11 cellular contexts compared by ENCODE assay signal in genomic region chr18:62281684-62282083, GRCh38. TPM values are rescaled to one million over a fixed set of nuclear protein-coding genes. Genes with fewer than 3 reads are reported as not detected.
DNase-seq lines count a peak whose midpoint lies in the region; ATAC-seq and TF ChIP-seq lines count a peak whose summit lies in the region.
"Had no signal": no experiment of that assay in that cellular context is flagged by ENCODE, and none has a peak within 500 bp of the region (broad histone marks: within the 10 kb centered on the region; RNA-seq: fewer than 3 reads in every experiment).

No MANE protein-coding gene starts in this region.

- intact Hi-C loops in activated naive CD4-positive, alpha-beta T cell treated with anti-CD3 and anti-CD28 coated beads for 36 hours (cut with micrococcal nuclease), result loop anchor here (1.0 to 5.0 kb wide), 11 partner anchors 8 to 564 kb away; partner anchors contain the start of genes PIGN, RELCH and TNFRSF11A

- no peak overlapping the region for H3K4me3 ChIP-seq in fibroblast of pulmonary artery (replicated peaks; ENCODE audit: low read depth, low read length)
- H3K4me3 ChIP-seq: BLaER1 had no signal

- H3K4me3 Mint-ChIP-seq in activated naive CD4-positive, alpha-beta T cell treated with anti-CD3 and anti-CD28 coated beads, Interleukin-2, amount 50 U/mL, for 24 hours, result no peak overlapping the region
- H3K4me3 Mint-ChIP-seq in activated naive CD4-positive, alpha-beta T cell treated with anti-CD3 and anti-CD28 coated beads for 36 hours, result no peak overlapping the region
- no peak overlapping the region for H3K4me3 Mint-ChIP-seq in stimulated activated effector memory CD8-positive, alpha-beta T cell treated with anti-CD3 and anti-CD28 coated beads, Interleukin-12 subunit alpha, Interleukin-12 subunit beta, amount 100 ng/mL, for 72 hours
- no peak overlapping the region for H3K4me3 Mint-ChIP-seq in activated naive CD4-positive, alpha-beta T cell treated with anti-CD3 and anti-CD28 coated beads, Interleukin-2, amount 10 ng/mL, durations not matched to agents 7 days and 5 days

- H3K27me3 Mint-ChIP-seq in activated naive CD4-positive, alpha-beta T cell treated with anti-CD3 and anti-CD28 coated beads, Interleukin-2, amount 50 U/mL, for 24 hours, result no peaks in the 10 kb centered on the region
- no peaks in the 10 kb centered on the region for H3K27me3 Mint-ChIP-seq in activated naive CD4-positive, alpha-beta T cell treated with anti-CD3 and anti-CD28 coated beads for 36 hours (ENCODE audit: low read depth)
- no peaks in the 10 kb centered on the region for H3K27me3 Mint-ChIP-seq in activated naive CD4-positive, alpha-beta T cell treated with anti-CD3 and anti-CD28 coated beads, Interleukin-2, amount 10 ng/mL, durations not matched to agents 7 days and 5 days

- CTCF ChIA-PET in activated naive CD4-positive, alpha-beta T cell treated with anti-CD3 and anti-CD28 coated beads for 36 hours (lab: Charles Lee), result interaction anchor here (0.8 kb wide), 1 partner anchor 95 kb away, joined by 4 read pairs; the partner anchor contains the start of genes PIGN and RELCH
- CTCF ChIA-PET in activated naive CD4-positive, alpha-beta T cell treated with anti-CD3 and anti-CD28 coated beads, Interleukin-2, amount 10 ng/mL, durations not matched to agents 7 days and 5 days (lab: Charles Lee), result no interaction called here

- H3K27ac Mint-ChIP-seq in activated naive CD4-positive, alpha-beta T cell treated with anti-CD3 and anti-CD28 coated beads, Interleukin-2, amount 50 U/mL, for 24 hours, result peak overlapping the region; percentile 67
- no peak overlapping the region for H3K27ac Mint-ChIP-seq in activated naive CD4-positive, alpha-beta T cell treated with anti-CD3 and anti-CD28 coated beads for 36 hours
- no peak overlapping the region for H3K27ac Mint-ChIP-seq in stimulated activated effector memory CD8-positive, alpha-beta T cell treated with anti-CD3 and anti-CD28 coated beads, Interleukin-12 subunit alpha, Interleukin-12 subunit beta, amount 100 ng/mL, for 72 hours
- H3K27ac Mint-ChIP-seq in activated naive CD4-positive, alpha-beta T cell treated with anti-CD3 and anti-CD28 coated beads, Interleukin-2, amount 10 ng/mL, durations not matched to agents 7 days and 5 days, result no peak overlapping the region

- no peak for DNase-seq in activated naive CD4-positive, alpha-beta T cell treated with anti-CD3 and anti-CD28 coated beads for 36 hours
- DNase-seq in SIG-M5 (lab: John Stamatoyannopoulos, UW) (peak; percentile 4), fibroblast of pulmonary artery (ENCODE audit: low read depth) (peak; percentile 81), HuH-7 (ENCODE audit: low spot score) (no peak)
- no peak for DNase-seq in stimulated activated effector memory CD8-positive, alpha-beta T cell treated with anti-CD3 and anti-CD28 coated beads, Interleukin-12 subunit alpha, Interleukin-12 subunit beta, amount 100 ng/mL, for 72 hours (ENCODE audit: low spot score in 2 of 2)
- no peak for DNase-seq in activated naive CD4-positive, alpha-beta T cell treated with anti-CD3 and anti-CD28 coated beads, Interleukin-2, amount 10 ng/mL, durations not matched to agents 7 days and 5 days
- DNase-seq in stimulated activated CD4-positive, alpha-beta T cell treated with anti-CD3 and anti-CD28 coated beads, Interleukin-15, amount 100 ng/mL, for 24 hours, result no peak
- DNase-seq: central memory CD4-positive, alpha-beta T cell; NCI-H774 had no signal

- peaks cover 34% of the 10 kb centered on the region for H3K4me1 Mint-ChIP-seq in activated naive CD4-positive, alpha-beta T cell treated with anti-CD3 and anti-CD28 coated beads, Interleukin-2, amount 50 U/mL, for 24 hours
- peaks cover 39% of the 10 kb centered on the region for H3K4me1 Mint-ChIP-seq in activated naive CD4-positive, alpha-beta T cell treated with anti-CD3 and anti-CD28 coated beads for 36 hours (ENCODE audit: low read depth)
- H3K4me1 Mint-ChIP-seq in stimulated activated effector memory CD8-positive, alpha-beta T cell treated with anti-CD3 and anti-CD28 coated beads, Interleukin-12 subunit alpha, Interleukin-12 subunit beta, amount 100 ng/mL, for 72 hours, result peaks cover 31% of the 10 kb centered on the region
- H3K4me1 Mint-ChIP-seq in activated naive CD4-positive, alpha-beta T cell treated with anti-CD3 and anti-CD28 coated beads, Interleukin-2, amount 10 ng/mL, durations not matched to agents 7 days and 5 days, result peaks cover 8% of the 10 kb centered on the region

- peak; percentile 71 for ATAC-seq in stimulated activated effector memory CD8-positive, alpha-beta T cell treated with anti-CD3 and anti-CD28 coated beads, Interleukin-12 subunit alpha, Interleukin-12 subunit beta, amount 100 ng/mL, for 72 hours

- no peak for TF ChIP-seq CTCF in fibroblast of pulmonary artery (IDR thresholded peaks at IDR 0.05; ENCODE audit: low read length, missing control alignments)

- H3K36me3 Mint-ChIP-seq in activated naive CD4-positive, alpha-beta T cell treated with anti-CD3 and anti-CD28 coated beads, Interleukin-2, amount 50 U/mL, for 24 hours, result peaks cover 24% of the 10 kb centered on the region
- H3K36me3 Mint-ChIP-seq in activated naive CD4-positive, alpha-beta T cell treated with anti-CD3 and anti-CD28 coated beads for 36 hours (ENCODE audit: low read depth), result peaks cover 25% of the 10 kb centered on the region
- peaks cover 84% of the 10 kb centered on the region for H3K36me3 Mint-ChIP-seq in stimulated activated effector memory CD8-positive, alpha-beta T cell treated with anti-CD3 and anti-CD28 coated beads, Interleukin-12 subunit alpha, Interleukin-12 subunit beta, amount 100 ng/mL, for 72 hours
- peaks cover 49% of the 10 kb centered on the region for H3K36me3 Mint-ChIP-seq in activated naive CD4-positive, alpha-beta T cell treated with anti-CD3 and anti-CD28 coated beads, Interleukin-2, amount 10 ng/mL, durations not matched to agents 7 days and 5 days

- H3K9me3 Mint-ChIP-seq in activated naive CD4-positive, alpha-beta T cell treated with anti-CD3 and anti-CD28 coated beads, Interleukin-2, amount 50 U/mL, for 24 hours, result no peaks in the 10 kb centered on the region
- H3K9me3 Mint-ChIP-seq in activated naive CD4-positive, alpha-beta T cell treated with anti-CD3 and anti-CD28 coated beads for 36 hours, result no peaks in the 10 kb centered on the region
- H3K9me3 Mint-ChIP-seq in stimulated activated effector memory CD8-positive, alpha-beta T cell treated with anti-CD3 and anti-CD28 coated beads, Interleukin-12 subunit alpha, Interleukin-12 subunit beta, amount 100 ng/mL, for 72 hours, result no peaks in the 10 kb centered on the region
- H3K9me3 Mint-ChIP-seq in activated naive CD4-positive, alpha-beta T cell treated with anti-CD3 and anti-CD28 coated beads, Interleukin-2, amount 10 ng/mL, durations not matched to agents 7 days and 5 days, result no peaks in the 10 kb centered on the region

RNA-seq across cellular contexts. Expression of gene TNFRSF11A, which starts 43.4 kb away (rescaled TPM):
- total RNA-seq in activated naive CD4-positive, alpha-beta T cell treated with anti-CD3 and anti-CD28 coated beads for 36 hours, result 1 to 10 TPM; 3.1 to 3.5 TPM

Comparison
In these comparisons a context has a peak if more than half of its experiments do, and no peak if none do; other contexts are left out.
1. DNase-seq: peak in SIG-M5 (single experiment) and fibroblast of pulmonary artery (single experiment); none in activated naive CD4-positive, alpha-beta T cell treated with anti-CD3 and anti-CD28 coated beads for 36 hours (single experiment), stimulated activated effector memory CD8-positive, alpha-beta T cell treated with anti-CD3 and anti-CD28 coated beads, Interleukin-12 subunit alpha, Interleukin-12 subunit beta, amount 100 ng/mL, for 72 hours (0 of 2), HuH-7 (single experiment), activated naive CD4-positive, alpha-beta T cell treated with anti-CD3 and anti-CD28 coated beads, Interleukin-2, amount 10 ng/mL, durations not matched to agents 7 days and 5 days (single experiment) and stimulated activated CD4-positive, alpha-beta T cell treated with anti-CD3 and anti-CD28 coated beads, Interleukin-15, amount 100 ng/mL, for 24 hours (single experiment).